Comparison of ENCODE assay signal across 24 cellular contexts in genomic region chr5:98193921-98194760, GRCh38.
"Had no signal": no experiment of that assay in that cellular context is flagged by ENCODE, and none has a peak within 500 bp of the region (broad histone marks: within the 10 kb centered on the region; RNA-seq: fewer than 3 reads in every experiment).

No MANE protein-coding gene starts in this region.

- H3K4me1 ChIP-seq: body of pancreas had no signal

- H3K9me3 ChIP-seq: body of pancreas had no signal

- DNase-seq: activated CD4-positive, alpha-beta T cell treated with anti-CD3 and anti-CD28 coated beads for 36 hours; activated CD4-positive, alpha-beta T cell treated with anti-CD3 and anti-CD28 coated beads, Interleukin-2, amount 50 U/mL, for 1 hour; activated CD8-positive, alpha-beta T cell treated with anti-CD3 and anti-CD28 coated beads, Interleukin-2, amount 10 ng/mL, durations not matched to agents 7 days and 5 days; activated effector memory CD4-positive, alpha-beta T cell treated with Interleukin-2 at 50 U/mL for 16 hours; activated naive CD4-positive, alpha-beta T cell; activated T-cell treated with anti-CD3 and anti-CD28 coated beads, Interleukin-2, amount 50 U/mL, for 24 hours; aorta; body of pancreas; Karpas-422; NCI-H1105 treated with DMSO at 0.1 percent for 48 hours; NCI-H146; NCI-H187 treated with DMSO at 0.1 percent for 48 hours; NCI-H2171; NCI-H226; NCI-H526; NCI-H82; SIG-M5; T-cell had no signal

- ATAC-seq: activated CD4-positive, alpha-beta T cell treated with anti-CD3 and anti-CD28 coated beads for 36 hours; activated CD8-positive, alpha-beta T cell treated with anti-CD3 and anti-CD28 coated beads, Interleukin-2, amount 10 ng/mL, durations not matched to agents 7 days and 5 days; body of pancreas; K562; T-cell had no signal

- H3K9me3 Mint-ChIP-seq: activated naive CD4-positive, alpha-beta T cell treated with anti-CD3 and anti-CD28 coated beads, Interleukin-2, amount 50 U/mL, for 24 hours; activated T-cell treated with anti-CD3 and anti-CD28 coated beads, Interleukin-2, amount 50 U/mL, for 24 hours; activated T-helper 1 cell treated with anti-CD3 and anti-CD28 coated beads, Interleukin-12 subunit alpha, Interleukin-12 subunit beta, Interleukin-2, Interleukin-4 antibody, amounts not matched to agents 30 ng/mL and 10 ng/mL and 1 ng/mL, durations not matched to agents 14 hours and 24 hours and 36 hours; T-cell had no signal

- H3K4me3 ChIP-seq: body of pancreas, K562 had no signal

- H3K27me3 Mint-ChIP-seq: activated CD4-positive, alpha-beta T cell treated with anti-CD3 and anti-CD28 coated beads for 36 hours; activated T-cell treated with anti-CD3 and anti-CD28 coated beads, Interleukin-2, amount 50 U/mL, for 24 hours; central memory CD8-positive, alpha-beta T cell; T-cell had no signal

- H3K36me3 Mint-ChIP-seq: activated naive CD4-positive, alpha-beta T cell treated with anti-CD3 and anti-CD28 coated beads, Interleukin-2, amount 50 U/mL, for 24 hours; T-cell had no signal

- H3K4me1 Mint-ChIP-seq: activated CD4-positive, alpha-beta T cell treated with anti-CD3 and anti-CD28 coated beads for 36 hours; activated naive CD4-positive, alpha-beta T cell treated with anti-CD3 and anti-CD28 coated beads, Interleukin-2, amount 50 U/mL, for 24 hours; central memory CD8-positive, alpha-beta T cell; T-cell had no signal

- H3K27me3 ChIP-seq: body of pancreas had no signal

- H3K27ac Mint-ChIP-seq: activated CD4-positive, alpha-beta T cell treated with anti-CD3 and anti-CD28 coated beads for 36 hours; activated CD8-positive, alpha-beta T cell treated with anti-CD3 and anti-CD28 coated beads, Interleukin-2, amount 10 ng/mL, durations not matched to agents 7 days and 5 days; activated naive CD4-positive, alpha-beta T cell treated with anti-CD3 and anti-CD28 coated beads, Interleukin-2, amount 50 U/mL, for 24 hours; activated T-cell treated with anti-CD3 and anti-CD28 coated beads, Interleukin-2, amount 50 U/mL, for 24 hours; activated T-helper 1 cell treated with anti-CD3 and anti-CD28 coated beads, Interleukin-12 subunit alpha, Interleukin-12 subunit beta, Interleukin-2, Interleukin-4 antibody, amounts not matched to agents 30 ng/mL and 10 ng/mL and 1 ng/mL, durations not matched to agents 14 hours and 24 hours and 36 hours; T-cell had no signal

- H3K27ac ChIP-seq: body of pancreas, VCaP had no signal

- H3K4me3 Mint-ChIP-seq: activated CD4-positive, alpha-beta T cell treated with anti-CD3 and anti-CD28 coated beads for 36 hours; activated CD8-positive, alpha-beta T cell treated with anti-CD3 and anti-CD28 coated beads, Interleukin-2, amount 10 ng/mL, durations not matched to agents 7 days and 5 days; activated naive CD4-positive, alpha-beta T cell treated with anti-CD3 and anti-CD28 coated beads, Interleukin-2, amount 50 U/mL, for 24 hours; activated T-cell treated with anti-CD3 and anti-CD28 coated beads, Interleukin-2, amount 50 U/mL, for 24 hours; activated T-helper 1 cell treated with anti-CD3 and anti-CD28 coated beads, Interleukin-12 subunit alpha, Interleukin-12 subunit beta, Interleukin-2, Interleukin-4 antibody, amounts not matched to agents 30 ng/mL and 10 ng/mL and 1 ng/mL, durations not matched to agents 14 hours and 24 hours and 36 hours; central memory CD8-positive, alpha-beta T cell; T-cell had no signal

- FAIRE-seq: K562, RCC 7860 had no signal
